In the genomic region with DNA sequence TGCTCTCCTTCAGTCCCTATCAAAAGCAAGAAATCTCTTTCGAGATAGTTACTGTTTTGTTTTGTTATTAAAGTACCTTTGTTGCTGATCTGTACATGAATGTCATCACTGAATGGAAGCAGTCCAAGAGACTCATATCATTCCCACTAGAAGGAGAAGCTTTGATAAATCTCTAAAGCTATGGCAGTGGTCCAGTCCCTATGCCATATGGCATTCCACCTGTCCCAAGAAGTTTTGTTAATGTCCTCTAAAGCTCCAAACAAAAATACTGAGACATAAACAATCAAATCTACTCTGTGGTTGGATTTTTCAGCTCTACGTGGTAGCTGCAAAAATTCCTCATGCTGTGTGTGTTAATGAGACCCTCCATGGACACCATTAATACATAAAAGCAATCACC, we compare ENCODE assay signal across 24 cellular contexts.
DNase-seq lines count a peak whose midpoint lies in the region; ATAC-seq lines count a peak whose summit lies in the region.
"Had no signal": no experiment of that assay in that cellular context is flagged by ENCODE, and none has a peak within 500 bp of the region (broad histone marks: within the 10 kb centered on the region; RNA-seq: fewer than 3 reads in every experiment).

No MANE protein-coding gene starts in this region.

- DNase-seq in NCI-H524 (lab: John Stamatoyannopoulos, UW) (peak; percentile 19 to 62), NCI-H524 treated with DMSO at 0.1 percent for 48 hours (lab: John Stamatoyannopoulos, UW) (no peak), LHCN-M2 (ENCODE audit: low read depth) (peak; percentile 8), SJCRH30 (peak; percentile 30 to 70), myocyte (ENCODE audit: low read depth) (peak; percentile 3), T-helper 1 cell (no peak)
- DNase-seq in stimulated activated naive CD8-positive, alpha-beta T cell treated with anti-CD3 and anti-CD28 coated beads, Interleukin-15, Interleukin-2, amounts not matched to agents 100 U/mL and 50 U/mL, for 24 hours, result no peak
- DNase-seq: 8988T; ACHN; BE2C; CD8-positive, alpha-beta memory T cell; GM23248; HFFc6; KBM-7; MM.1S; NCI-H1417; NCI-H187; NCI-H748 treated with DMSO at 0.1 percent for 48 hours; NK-92 treated with Interleukin-12 subunit alpha and Interleukin-12 subunit beta, amount 100 ng/mL, for 24 hours; PC-9 had no signal

- H3K4me3 ChIP-seq in SJCRH30, result no peak overlapping the region
- H3K4me3 ChIP-seq: GM23248, HAP-1, PC-9, SJSA1 had no signal

- no peaks in the 10 kb centered on the region; the same call in 1 of the 2 replicates for H3K9me3 ChIP-seq in SJCRH30 (replicated peaks)
- H3K9me3 ChIP-seq: BE2C, HAP-1, SJSA1 had no signal

- H3K27ac ChIP-seq in SJCRH30, result no peak overlapping the region
- H3K27ac ChIP-seq: GM23248, PC-9, SJSA1 had no signal

- no peaks in the 10 kb centered on the region for H3K36me3 ChIP-seq in SJCRH30
- H3K36me3 ChIP-seq: BE2C, HAP-1, SJSA1 had no signal

- H3K4me1 ChIP-seq in SJCRH30, result peaks cover 10% of the 10 kb centered on the region
- H3K4me1 ChIP-seq: BE2C, HAP-1, SJSA1 had no signal

- no peaks in the 10 kb centered on the region for H3K27me3 ChIP-seq in SJCRH30
- H3K27me3 ChIP-seq: BE2C, SJSA1 had no signal

- ATAC-seq in stimulated activated naive CD8-positive, alpha-beta T cell treated with anti-CD3 and anti-CD28 coated beads, Interleukin-15, Interleukin-2, amounts not matched to agents 100 U/mL and 50 U/mL, for 24 hours, result no peak
- no peak for ATAC-seq in HG03039 (IDR thresholded peaks at IDR 0.05; ENCODE audit: unreplicated experiment)
- ATAC-seq: Right ventricle myocardium inferior had no signal

Comparison
In these comparisons a context has a peak if more than half of its experiments do, and no peak if none do; other contexts are left out.
1. DNase-seq: peak in NCI-H524 (2 of 2), LHCN-M2 (single experiment), SJCRH30 (2 of 2) and myocyte (single experiment); none in NCI-H524 treated with DMSO at 0.1 percent for 48 hours (single experiment), stimulated activated naive CD8-positive, alpha-beta T cell treated with anti-CD3 and anti-CD28 coated beads, Interleukin-15, Interleukin-2, amounts not matched to agents 100 U/mL and 50 U/mL, for 24 hours (single experiment) and T-helper 1 cell (0 of 5).